ENCODE assay signal across 20 cellular contexts in the genomic region with DNA sequence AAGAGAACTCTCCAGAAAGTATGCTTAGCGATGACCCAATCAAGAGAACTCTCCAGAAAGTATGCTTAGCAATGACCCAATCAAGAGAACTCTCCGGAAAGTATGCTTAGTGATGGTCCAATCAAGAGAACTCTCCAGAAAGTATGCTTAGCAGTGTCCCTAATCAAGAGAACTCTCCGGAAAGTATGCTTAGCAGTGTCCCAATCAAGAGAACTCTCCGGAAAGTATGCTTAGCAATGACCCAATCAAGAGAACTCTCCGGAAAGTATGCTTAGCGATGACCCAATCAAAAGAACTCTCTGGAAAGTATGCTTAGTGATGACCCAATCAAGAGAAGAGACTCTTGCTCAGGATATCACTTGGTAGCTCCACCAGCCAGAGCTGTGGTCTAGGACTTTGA.
"Had no signal": no experiment of that assay in that cellular context is flagged by ENCODE, and none has a peak within 500 bp of the region (broad histone marks: within the 10 kb centered on the region; RNA-seq: fewer than 3 reads in every experiment).

No MANE protein-coding gene starts in this region.

- H3K27ac ChIP-seq: body of pancreas, gastrocnemius medialis, vagina had no signal

- ATAC-seq: activated T-helper 17 cell treated with anti-CD3 and anti-CD28 coated beads, Interleukin-2, amount 50 U/mL, for 72 hours; body of pancreas; gastrocnemius medialis; left colon; sciatic nerve had no signal

- H3K4me1 Mint-ChIP-seq: memory B cell had no signal

- H3K4me3 ChIP-seq: body of pancreas, gastrocnemius medialis, smooth muscle cell, testis, vagina had no signal

- FAIRE-seq: TTC549 had no signal

- H3K4me1 ChIP-seq: testis had no signal

- H3K36me3 ChIP-seq: gastrocnemius medialis, vagina had no signal

- H3K27ac Mint-ChIP-seq: activated T-cell treated with anti-CD3 and anti-CD28 coated beads, Interleukin-2, amount 50 U/mL, for 24 hours; activated T-helper 17 cell treated with anti-CD3 and anti-CD28 coated beads, Interleukin-2, amount 50 U/mL, for 72 hours; dendritic cell treated with granulocyte-macrophage colony-stimulating factor and Interleukin-4, amounts not matched to agents 40 ng/mL and 50 ng/mL, for 4 days; memory B cell; type B pancreatic cell had no signal

- H3K9me3 ChIP-seq: body of pancreas, gastrocnemius medialis, testis, vagina had no signal

- H3K4me2 ChIP-seq: smooth muscle cell had no signal

- H3K27me3 Mint-ChIP-seq: activated T-cell treated with anti-CD3 and anti-CD28 coated beads, Interleukin-2, amount 50 U/mL, for 24 hours; activated T-helper 17 cell treated with anti-CD3 and anti-CD28 coated beads, Interleukin-2, amount 50 U/mL, for 72 hours; type B pancreatic cell had no signal

- H3K9me3 Mint-ChIP-seq: activated T-cell treated with anti-CD3 and anti-CD28 coated beads, Interleukin-2, amount 50 U/mL, for 24 hours; activated T-helper 17 cell treated with anti-CD3 and anti-CD28 coated beads, Interleukin-2, amount 50 U/mL, for 72 hours; dendritic cell treated with granulocyte-macrophage colony-stimulating factor and Interleukin-4, amounts not matched to agents 40 ng/mL and 50 ng/mL, for 4 days had no signal

- H3K4me3 Mint-ChIP-seq: activated T-cell treated with anti-CD3 and anti-CD28 coated beads, Interleukin-2, amount 50 U/mL, for 24 hours; activated T-helper 17 cell treated with anti-CD3 and anti-CD28 coated beads, Interleukin-2, amount 50 U/mL, for 72 hours; dendritic cell treated with granulocyte-macrophage colony-stimulating factor and Interleukin-4, amounts not matched to agents 40 ng/mL and 50 ng/mL, for 4 days; memory B cell; type B pancreatic cell had no signal

- H3K36me3 Mint-ChIP-seq: memory B cell had no signal

- DNase-seq: activated T-cell treated with anti-CD3 and anti-CD28 coated beads, Interleukin-2, amount 50 U/mL, for 24 hours; body of pancreas; effector CD8-positive, alpha-beta T cell; gastrocnemius medialis; head of caudate nucleus; hypothalamus; left colon; occipital lobe; stimulated activated CD4-positive, alpha-beta T cell treated with anti-CD3 and anti-CD28 coated beads, Interleukin-15, amount 100 ng/mL, for 24 hours; stimulated activated naive CD4-positive, alpha-beta T cell; T-helper 1 cell; testis had no signal

- H3K27me3 ChIP-seq: body of pancreas, gastrocnemius medialis, testis, vagina had no signal
